In genomic region chr18:55515204-55515603, GRCh38 we compare ENCODE assay signal across 20 cellular contexts.
DNase-seq lines count a peak whose midpoint lies in the region; ATAC-seq and TF ChIP-seq lines count a peak whose summit lies in the region.
"Had no signal": no experiment of that assay in that cellular context is flagged by ENCODE, and none has a peak within 500 bp of the region (broad histone marks: within the 10 kb centered on the region; RNA-seq: fewer than 3 reads in every experiment).

No MANE protein-coding gene starts in this region.

- no peak overlapping the region for H2BK5ac ChIP-seq in H9 (ENCODE audit: insufficient read length, low read length)

- H4K5ac ChIP-seq in H9 (ENCODE audit: insufficient read length, low read depth, low read length) = no peak overlapping the region

- no peaks in the 10 kb centered on the region for H4K20me1 ChIP-seq in H9 (ENCODE audit: control insufficient read depth, insufficient read depth, insufficient read length)

- H3K14ac ChIP-seq in H9 (ENCODE audit: insufficient read depth, low read length) = no peak overlapping the region

- H3K27me3 Mint-ChIP-seq in H9 (ENCODE audit: low read depth) = no peaks in the 10 kb centered on the region

- H4K8ac ChIP-seq in H9 (replicated peaks; ENCODE audit: insufficient read length, low read depth, low read length) = peak overlapping the region; percentile 16

- TF ChIP-seq CTCF in H9 (conservative IDR thresholded peaks at IDR 0.05) (no peak), gastrocnemius medialis (IDR thresholded peaks at IDR 0.05 in 4 of 5, conservative IDR thresholded peaks at IDR 0.05 in 1 of 5) (no peak), omental fat pad (IDR thresholded peaks at IDR 0.05) (no peak)

- H2BK15ac ChIP-seq in H9 (ENCODE audit: low read depth, low read length) = no peak overlapping the region

- TF ChIP-seq POLR2A in gastrocnemius medialis (IDR thresholded peaks at IDR 0.05) = no peak

- H3K36me3 Mint-ChIP-seq in H9 (ENCODE audit: insufficient read depth in 1 of 3, low read depth in 3 of 3) = peaks cover 9 to 14% (median 11%) of the 10 kb centered on the region in 3 experiments

- no peaks in the 10 kb centered on the region for H3K23me2 ChIP-seq in H9 (ENCODE audit: insufficient read length, low read depth, low read length, poor library complexity, severe bottlenecking)

- H3K36me3 ChIP-seq in gastrocnemius medialis = no peaks in the 10 kb centered on the region

- H3K4me3 Mint-ChIP-seq in H9 = no peak overlapping the region

- H2BK12ac ChIP-seq in H9 (ENCODE audit: insufficient read length, low read depth, low read length) = no peak overlapping the region

- H3K79me1 ChIP-seq in H9 (ENCODE audit: insufficient read depth, low read depth, low read length, poor library complexity, severe bottlenecking) = no peaks in the 10 kb centered on the region

- no peak overlapping the region for H2BK120ac ChIP-seq in H9 (ENCODE audit: low read depth, low read length, poor library complexity, severe bottlenecking)

- H3K9ac ChIP-seq in H9 (ENCODE audit: extremely low read depth, insufficient read length, low read length) = no peak overlapping the region

- H3K23ac ChIP-seq in H9 (ENCODE audit: insufficient read length, low read depth, low read length) = no peak overlapping the region

- intact Hi-C loops in left ventricle myocardium superior (cut with micrococcal nuclease) (no loop called here), gastrocnemius medialis (cut with DNase I; ENCODE audit: low total_unique reads) (no loop called here)

- ATAC-seq in left ventricle myocardium superior = peak; percentile 69
- no peak for ATAC-seq in gastrocnemius medialis
- ATAC-seq in GM18519 (IDR thresholded peaks at IDR 0.05; ENCODE audit: low FRiP score, unreplicated experiment) = no peak
- ATAC-seq in omental fat pad (ENCODE audit: low FRiP score) = no peak

- H3K4me1 Mint-ChIP-seq in H9 = peaks cover 14 to 17% of the 10 kb centered on the region in 2 experiments

- H3K18ac ChIP-seq in H9 (ENCODE audit: insufficient read length, low read depth, low read length) = no peak overlapping the region

- H3K4me3 ChIP-seq in gastrocnemius medialis = no peak overlapping the region
- H3K4me3 ChIP-seq: SK-N-MC had no signal

- H3K9me3 ChIP-seq in H9 (ENCODE audit: control insufficient read depth, low read depth, low read length) (no peaks in the 10 kb centered on the region), gastrocnemius medialis (no peaks in the 10 kb centered on the region)

- DNase-seq in H9 (no peak), RPMI7951 (ENCODE audit: low read depth) (peak; percentile 18), left ventricle myocardium superior (peak; percentile 36), gastrocnemius medialis (peak in 1 of 2 donors; percentile 17), CD1c-positive myeloid dendritic cell (ENCODE audit: extremely low spot score) (no peak), omental fat pad (ENCODE audit: low spot score) (no peak), NCI-H128 (lab: John Stamatoyannopoulos, UW; ENCODE audit: unreplicated experiment) (no peak)
- DNase-seq: DMS53, GF-D8, KBM-7, NCI-H1092 treated with DMSO at 0.1 percent for 48 hours, NCI-H2029 treated with DMSO at 0.1 percent for 48 hours, NCI-H226, NCI-H524 treated with DMSO at 0.1 percent for 48 hours, NCI-H82, SHP77 treated with DMSO at 0.1 percent for 48 hours, SW 1271 had no signal

- H3K4me2 ChIP-seq in H9 (ENCODE audit: insufficient read depth, insufficient read length, low read length) = no peak overlapping the region

- H3K56ac ChIP-seq in H9 (ENCODE audit: insufficient read length, low read depth, low read length) = no peak overlapping the region

- H3T11ph ChIP-seq in H9 (ENCODE audit: low read length) = no peak overlapping the region

- no peak overlapping the region for H2BK20ac ChIP-seq in H9 (ENCODE audit: low read depth, low read length, poor library complexity, severe bottlenecking)

- no peak overlapping the region for H2AFZ ChIP-seq in H9 (ENCODE audit: low read length)

- H3K27ac ChIP-seq in H9 (ENCODE audit: insufficient read length, low read depth, low read length) = no peak overlapping the region
- H3K27ac ChIP-seq in gastrocnemius medialis = peak overlapping the region in 3 of 4 donors; percentile 40 to 58 (median 53)
- H3K27ac ChIP-seq: C4-2B, SK-N-MC had no signal

- H2AK5ac ChIP-seq in H9 (ENCODE audit: insufficient read length, low read length) = no peak overlapping the region

- peaks cover 2% of the 10 kb centered on the region; the same call in 1 of the 2 replicates for H3K79me2 ChIP-seq in H9 (ENCODE audit: insufficient read depth, low read length)

- H3K4me1 ChIP-seq in H9 (ENCODE audit: insufficient read depth, low read length) (peaks cover 10% of the 10 kb centered on the region; the same call in 1 of the 2 replicates), gastrocnemius medialis (peaks cover 0 to 40% of the 10 kb centered on the region in 2 donors)

- no peaks in the 10 kb centered on the region for H3K27me3 ChIP-seq in H9 (ENCODE audit: insufficient read depth, low read length)
- H3K27me3 ChIP-seq in gastrocnemius medialis = no peaks in the 10 kb centered on the region

- in situ Hi-C loops in gastrocnemius medialis (cut with MboI; ENCODE audit: low sequenced_read_pairs in 4 of 4) = no loop called here

- WGBS in H9 (ENCODE audit: extremely low coverage, insufficient read length, low lambda C conversion rate) = no CpG with 5 or more reads among the region's 3 CpGs

- no peak overlapping the region for H3K27ac Mint-ChIP-seq in H9

- H3K9me3 Mint-ChIP-seq in H9 = no peaks in the 10 kb centered on the region

- H4K91ac ChIP-seq in H9 (ENCODE audit: insufficient read length, low read depth, low read length) = no peak overlapping the region

- H3K4ac ChIP-seq in H9 (ENCODE audit: low read depth, low read length) = no peak overlapping the region

Comparison
In these comparisons a context has a peak if more than half of its experiments do, and no peak if none do; other contexts are left out.
1. DNase-seq: peak in RPMI7951 (single experiment) and left ventricle myocardium superior (single experiment); none in H9 (single experiment), CD1c-positive myeloid dendritic cell (single experiment), omental fat pad (single experiment) and NCI-H128 (single experiment).